Comparison of ENCODE assay signal across 1 cellular context in the genomic region with DNA sequence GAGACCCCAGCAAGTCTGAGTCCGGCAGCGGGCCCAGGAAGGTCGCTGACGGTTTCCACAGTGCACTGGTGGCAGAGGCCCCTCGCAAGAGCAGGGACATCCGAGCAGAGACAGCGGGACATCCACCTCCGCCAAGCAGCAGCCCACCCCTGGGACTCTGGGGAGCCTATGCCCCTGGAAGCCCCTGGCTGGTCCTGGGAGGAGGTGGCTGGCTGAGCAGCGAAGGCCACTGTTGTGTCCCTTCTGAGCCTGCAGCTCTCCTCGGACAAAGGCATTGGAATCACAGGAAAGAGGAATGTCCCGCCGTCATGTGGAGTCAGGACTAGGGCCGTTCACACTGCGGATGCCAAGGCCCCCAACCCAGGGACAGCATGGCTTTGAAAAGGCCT.
TF ChIP-seq lines count a peak whose summit lies in the region.

No MANE protein-coding gene starts in this region.

TF ChIP-seq in endothelial cell of umbilical vein, 7 proteins besides CTCF, POLR2A, EP300 and RAD21:
- TF ChIP-seq FOS (IDR thresholded peaks at IDR 0.05; ENCODE audit: borderline replicate concordance, insufficient read depth, low read length) = no peak
- no peak for TF ChIP-seq EZH2 (IDR thresholded peaks at IDR 0.05; ENCODE audit: borderline replicate concordance, low read depth, low read length, severe bottlenecking)
- TF ChIP-seq MAX (IDR thresholded peaks at IDR 0.05; ENCODE audit: insufficient read depth, insufficient read length) = no peak
